8 cellular contexts compared by ENCODE assay signal in genomic region chr12:6461401-6462233, GRCh38. TPM values are rescaled to one million over a fixed set of nuclear protein-coding genes. Genes with fewer than 3 reads are reported as not detected.
DNase-seq lines count a peak whose midpoint lies in the region; ATAC-seq and TF ChIP-seq lines count a peak whose summit lies in the region.

No MANE protein-coding gene starts in this region.

- peaks cover 95% of the 10 kb centered on the region for H3K36me3 Mint-ChIP-seq in activated naive CD8-positive, alpha-beta T cell treated with anti-CD3 and anti-CD28 coated beads for 36 hours

- no peaks in the 10 kb centered on the region for H3K27me3 Mint-ChIP-seq in activated naive CD8-positive, alpha-beta T cell treated with anti-CD3 and anti-CD28 coated beads for 36 hours

- H3K27me3 ChIP-seq in SU-DHL-6 (ENCODE audit: low read length), result no peaks in the 10 kb centered on the region

- peaks cover 9% of the 10 kb centered on the region; the same call in 1 of the 2 replicates for H3K79me2 ChIP-seq in SU-DHL-6 (ENCODE audit: insufficient read depth, low read length)

- H3K9me3 ChIP-seq in SU-DHL-6 (ENCODE audit: insufficient read depth, low read length), result no peaks in the 10 kb centered on the region

- H3K9me3 Mint-ChIP-seq in activated naive CD8-positive, alpha-beta T cell treated with anti-CD3 and anti-CD28 coated beads for 36 hours, result no peaks in the 10 kb centered on the region

- H3K4me1 Mint-ChIP-seq in activated naive CD8-positive, alpha-beta T cell treated with anti-CD3 and anti-CD28 coated beads for 36 hours, result peaks cover 84% of the 10 kb centered on the region

- H3K4me2 ChIP-seq in SU-DHL-6 (ENCODE audit: low read depth, low read length, poor library complexity, severe bottlenecking), result peak overlapping the region; percentile 47

- peak overlapping the region; percentile 88 for H3K27ac ChIP-seq in SU-DHL-6 (ENCODE audit: low read depth, low read length)

- no peak for TF ChIP-seq CTCF in SU-DHL-6 (IDR thresholded peaks at IDR 0.05; ENCODE audit: insufficient read depth, low read length, poor library complexity, severe bottlenecking)

- TF ChIP-seq POLR2A in GM18505 (IDR thresholded peaks at IDR 0.05; ENCODE audit: borderline replicate concordance, extremely low read depth, insufficient read depth, insufficient read length), result peak; percentile 72

- no peak overlapping the region for H3K4me3 ChIP-seq in SU-DHL-6 (ENCODE audit: insufficient read depth, low read length, poor library complexity, severe bottlenecking)

- no peak overlapping the region for H2AFZ ChIP-seq in SU-DHL-6 (ENCODE audit: low read depth, low read length, severe bottlenecking)

- H3K9me2 ChIP-seq in SU-DHL-6 (replicated peaks; ENCODE audit: insufficient read depth, low read length), result no peaks in the 10 kb centered on the region

- peak; percentile 87 for DNase-seq in activated naive CD8-positive, alpha-beta T cell treated with anti-CD3 and anti-CD28 coated beads for 36 hours
- DNase-seq in midbrain (lab: John Stamatoyannopoulos, UW), result peak; percentile 33
- DNase-seq in superior temporal gyrus (ENCODE audit: extremely low spot score), result peak; percentile 25
- no peak for DNase-seq in GOT3 (lab: John Stamatoyannopoulos, UW)
- DNase-seq in inferior parietal cortex (ENCODE audit: extremely low spot score), result no peak

- peaks cover 18% of the 10 kb centered on the region for H3K36me3 ChIP-seq in SU-DHL-6 (ENCODE audit: low read length)

- H3K4me3 Mint-ChIP-seq in activated naive CD8-positive, alpha-beta T cell treated with anti-CD3 and anti-CD28 coated beads for 36 hours, result peak overlapping the region; percentile 84

- H3K27ac Mint-ChIP-seq in activated naive CD8-positive, alpha-beta T cell treated with anti-CD3 and anti-CD28 coated beads for 36 hours, result peak overlapping the region; percentile 93

- ATAC-seq in GM18505 (IDR thresholded peaks at IDR 0.05; ENCODE audit: unreplicated experiment) (peak; percentile 65), HG02981 (IDR thresholded peaks at IDR 0.05; ENCODE audit: unreplicated experiment) (peak; percentile 78)

- H3K9ac ChIP-seq in SU-DHL-6 (ENCODE audit: low read length), result peak overlapping the region; percentile 47

- H4K20me1 ChIP-seq in SU-DHL-6 (ENCODE audit: low read depth, low read length), result no peaks in the 10 kb centered on the region

- peaks cover 51% of the 10 kb centered on the region for H3F3A ChIP-seq in SU-DHL-6 (ENCODE audit: insufficient read depth)

RNA-seq across cellular contexts. Expression of gene VAMP1, which starts 8.9 kb away (rescaled TPM):
- 10 to 100 TPM; 34.8 to 35.7 TPM for total RNA-seq in activated naive CD8-positive, alpha-beta T cell treated with anti-CD3 and anti-CD28 coated beads for 36 hours

RNA-seq across cellular contexts. Expression of gene TAPBPL, which starts 9.8 kb away (rescaled TPM):
- 10 to 100 TPM; 23.7 to 26.6 TPM for total RNA-seq in activated naive CD8-positive, alpha-beta T cell treated with anti-CD3 and anti-CD28 coated beads for 36 hours

RNA-seq across cellular contexts. Expression of gene CD27, which starts 16.9 kb away (rescaled TPM):
- total RNA-seq in activated naive CD8-positive, alpha-beta T cell treated with anti-CD3 and anti-CD28 coated beads for 36 hours, result 100 to 1,000 TPM; 175 to 181 TPM

RNA-seq across cellular contexts. Expression of gene MRPL51, which starts 31.4 kb away (rescaled TPM):
- 100 to 1,000 TPM; 311 to 312 TPM for total RNA-seq in activated naive CD8-positive, alpha-beta T cell treated with anti-CD3 and anti-CD28 coated beads for 36 hours

RNA-seq across cellular contexts. Expression of gene NCAPD2, which starts 32.3 kb away (rescaled TPM):
- 100 to 1,000 TPM; 167 to 171 TPM for total RNA-seq in activated naive CD8-positive, alpha-beta T cell treated with anti-CD3 and anti-CD28 coated beads for 36 hours

Comparison
In these comparisons a context has a peak if more than half of its experiments do, and no peak if none do; other contexts are left out.
1. DNase-seq: peak in activated naive CD8-positive, alpha-beta T cell treated with anti-CD3 and anti-CD28 coated beads for 36 hours (single experiment), midbrain (single experiment) and superior temporal gyrus (single experiment); none in GOT3 (single experiment) and inferior parietal cortex (single experiment).